Comparison of ENCODE assay signal across 9 cellular contexts in genomic region chr5:174581483-174581882, GRCh38.
DNase-seq lines count a peak whose midpoint lies in the region; ATAC-seq, FAIRE-seq and TF ChIP-seq lines count a peak whose summit lies in the region.
"Had no signal": no experiment of that assay in that cellular context is flagged by ENCODE, and none has a peak within 500 bp of the region (broad histone marks: within the 10 kb centered on the region; RNA-seq: fewer than 3 reads in every experiment).

No MANE protein-coding gene starts in this region.

- H3K36me3 ChIP-seq in astrocyte (ENCODE audit: insufficient read depth, low read length) (no peaks in the 10 kb centered on the region), right lobe of liver (no peaks in the 10 kb centered on the region)
- H3K36me3 ChIP-seq in CD8-positive, alpha-beta T cell (ENCODE audit: insufficient read depth, low read length) = no peaks in the 10 kb centered on the region

- 0% methylated on average over 5 of the region's 5 CpGs for WGBS in right lobe of liver (ENCODE audit: insufficient coverage, low coverage, low lambda C conversion rate, missing lambda C conversion rate)

- H3K4me1 ChIP-seq in astrocyte (ENCODE audit: insufficient read depth, low read length) (no peaks in the 10 kb centered on the region), right lobe of liver (no peaks in the 10 kb centered on the region)
- no peaks in the 10 kb centered on the region for H3K4me1 ChIP-seq in CD8-positive, alpha-beta T cell (ENCODE audit: insufficient read depth, low read length)

- H3K36me3 Mint-ChIP-seq in astrocyte (ENCODE audit: low read depth, unreplicated experiment) = no peaks in the 10 kb centered on the region
- no peaks in the 10 kb centered on the region for H3K36me3 Mint-ChIP-seq in CD8-positive, alpha-beta T cell

- no peaks in the 10 kb centered on the region for H3K27me3 ChIP-seq in astrocyte (ENCODE audit: insufficient read depth, low read length)
- peaks cover 0 to 8% of the 10 kb centered on the region in 2 donors for H3K27me3 ChIP-seq in right lobe of liver
- no peaks in the 10 kb centered on the region for H3K27me3 ChIP-seq in CD8-positive, alpha-beta T cell (ENCODE audit: insufficient read depth, low read length)

- TF ChIP-seq CTCF in astrocyte (IDR thresholded peaks at IDR 0.05; ENCODE audit: insufficient read depth, low read depth, low read length) (peak; percentile 46), right lobe of liver (IDR thresholded peaks at IDR 0.05) (peak in 3 of 4 donors; percentile 12 to 30 (median 28))
- TF ChIP-seq CTCF in CD8-positive, alpha-beta T cell (IDR thresholded peaks at IDR 0.05) = no peak

- H3K79me2 ChIP-seq in astrocyte (ENCODE audit: insufficient read depth, low read length) = no peaks in the 10 kb centered on the region

- H3K4me3 Mint-ChIP-seq in astrocyte (ENCODE audit: unreplicated experiment) = no peak overlapping the region
- H3K4me3 Mint-ChIP-seq in CD8-positive, alpha-beta T cell = no peak overlapping the region

- intact Hi-C loops in right lobe of liver (cut with DNase I) = no loop called here
- intact Hi-C loops in CD8-positive, alpha-beta T cell (cut with DNase I, micrococcal nuclease) = no loop called here

- POLR2A ChIA-PET in CD8-positive, alpha-beta T cell (lab: Charles Lee) = no interaction called here

- CTCF ChIA-PET in CD8-positive, alpha-beta T cell (lab: Charles Lee) = no interaction called here

- no peak overlapping the region for H3K4me3 ChIP-seq in Jurkat, Clone E6-1 (ENCODE audit: low read length)
- H3K4me3 ChIP-seq in astrocyte (ENCODE audit: insufficient read depth, low read depth, low read length) (no peak overlapping the region), right lobe of liver (no peak overlapping the region)
- H3K4me3 ChIP-seq in CD8-positive, alpha-beta T cell (ENCODE audit: low read depth, low read length) = no peak overlapping the region

- H4K20me1 ChIP-seq in astrocyte (ENCODE audit: insufficient read depth, low read length) = no peaks in the 10 kb centered on the region

- H3K27ac ChIP-seq in astrocyte (ENCODE audit: low read depth, low read length) = no peak overlapping the region
- no peak overlapping the region for H3K27ac ChIP-seq in right lobe of liver
- H3K27ac ChIP-seq in CD8-positive, alpha-beta T cell (ENCODE audit: low read depth, low read length) = no peak overlapping the region
- H3K27ac ChIP-seq: HL-60 had no signal

- TF ChIP-seq POLR2A in right lobe of liver (IDR thresholded peaks at IDR 0.05) = no peak

- H2AFZ ChIP-seq in astrocyte (ENCODE audit: low read depth, low read length) = no peak overlapping the region

- no peak for FAIRE-seq in astrocyte (lab: Jason Lieb, UNC)

- H3K27ac Mint-ChIP-seq in astrocyte (ENCODE audit: unreplicated experiment) = no peak overlapping the region
- H3K27ac Mint-ChIP-seq in CD8-positive, alpha-beta T cell = no peak overlapping the region

- H3K9me3 ChIP-seq in astrocyte (ENCODE audit: insufficient read depth, low read depth, low read length) (no peaks in the 10 kb centered on the region), right lobe of liver (no peaks in the 10 kb centered on the region)
- no peaks in the 10 kb centered on the region for H3K9me3 ChIP-seq in CD8-positive, alpha-beta T cell (ENCODE audit: low read length)

- DNase-seq in D341Med (ENCODE audit: low spot score) = peak; percentile 77
- peak; percentile 19 for DNase-seq in Jurkat, Clone E6-1 (ENCODE audit: low read depth, low spot score)
- no peak for DNase-seq in astrocyte (ENCODE audit: low read depth)
- no peak for DNase-seq in right lobe of liver
- no peak for DNase-seq in CD8-positive, alpha-beta T cell
- DNase-seq in stimulated activated CD4-positive, alpha-beta T cell treated with anti-CD3 and anti-CD28 coated beads, Interleukin-2, amount 100 ng/mL, for 48 hours = no peak
- DNase-seq in NCI-H2081 treated with DMSO at 0.1 percent for 48 hours (lab: John Stamatoyannopoulos, UW) = no peak

- no peaks in the 10 kb centered on the region for H3K4me1 Mint-ChIP-seq in astrocyte (ENCODE audit: low read depth, unreplicated experiment)
- no peaks in the 10 kb centered on the region for H3K4me1 Mint-ChIP-seq in CD8-positive, alpha-beta T cell (ENCODE audit: low read depth)

- peaks cover 17% of the 10 kb centered on the region for H3K27me3 Mint-ChIP-seq in astrocyte (ENCODE audit: low read depth, unreplicated experiment)
- peaks cover 3% of the 10 kb centered on the region for H3K27me3 Mint-ChIP-seq in CD8-positive, alpha-beta T cell (ENCODE audit: low read depth)

- H3K9ac ChIP-seq in astrocyte (ENCODE audit: low read length) = no peak overlapping the region

- peaks cover 2% of the 10 kb centered on the region for H3K9me3 Mint-ChIP-seq in astrocyte (ENCODE audit: unreplicated experiment)
- peaks cover 12% of the 10 kb centered on the region for H3K9me3 Mint-ChIP-seq in CD8-positive, alpha-beta T cell

- no peak for ATAC-seq in right lobe of liver
- no peak for ATAC-seq in HG03139 (IDR thresholded peaks at IDR 0.05; ENCODE audit: unreplicated experiment)
- no peak for ATAC-seq in CD8-positive, alpha-beta T cell

- no peak overlapping the region for H3K4me2 ChIP-seq in astrocyte (ENCODE audit: low read length)

Comparison
In these comparisons a context has a peak if more than half of its experiments do, and no peak if none do; other contexts are left out.
1. DNase-seq: peak in D341Med (single experiment) and Jurkat, Clone E6-1 (single experiment); none in astrocyte (single experiment), right lobe of liver (0 of 3), CD8-positive, alpha-beta T cell (0 of 7), stimulated activated CD4-positive, alpha-beta T cell treated with anti-CD3 and anti-CD28 coated beads, Interleukin-2, amount 100 ng/mL, for 48 hours (0 of 2) and NCI-H2081 treated with DMSO at 0.1 percent for 48 hours (single experiment).